Comparison of ENCODE assay signal across 1 cellular context in genomic region chr19:494171-495046, GRCh38.
TF ChIP-seq lines count a peak whose summit lies in the region.

No MANE protein-coding gene starts in this region.

TF ChIP-seq in GM23338, 12 proteins besides CTCF, POLR2A, EP300 and RAD21:
- TF ChIP-seq ETS1 (IDR thresholded peaks at IDR 0.05) (no peak), POLR2AphosphoS5 (IDR thresholded peaks at IDR 0.05; ENCODE audit: low read depth) (no peak), EZH2phosphoT487 (IDR thresholded peaks at IDR 0.05; ENCODE audit: unreplicated experiment) (no peak), ZNF331 (CRISPR knock-in tag; IDR thresholded peaks at IDR 0.05; ENCODE audit: low read depth) (no peak), JUNB (IDR thresholded peaks at IDR 0.05; ENCODE audit: unreplicated experiment) (no peak), EZH2 (IDR thresholded peaks at IDR 0.05; ENCODE audit: low read depth, unreplicated experiment) (no peak)
